In the genomic region with DNA sequence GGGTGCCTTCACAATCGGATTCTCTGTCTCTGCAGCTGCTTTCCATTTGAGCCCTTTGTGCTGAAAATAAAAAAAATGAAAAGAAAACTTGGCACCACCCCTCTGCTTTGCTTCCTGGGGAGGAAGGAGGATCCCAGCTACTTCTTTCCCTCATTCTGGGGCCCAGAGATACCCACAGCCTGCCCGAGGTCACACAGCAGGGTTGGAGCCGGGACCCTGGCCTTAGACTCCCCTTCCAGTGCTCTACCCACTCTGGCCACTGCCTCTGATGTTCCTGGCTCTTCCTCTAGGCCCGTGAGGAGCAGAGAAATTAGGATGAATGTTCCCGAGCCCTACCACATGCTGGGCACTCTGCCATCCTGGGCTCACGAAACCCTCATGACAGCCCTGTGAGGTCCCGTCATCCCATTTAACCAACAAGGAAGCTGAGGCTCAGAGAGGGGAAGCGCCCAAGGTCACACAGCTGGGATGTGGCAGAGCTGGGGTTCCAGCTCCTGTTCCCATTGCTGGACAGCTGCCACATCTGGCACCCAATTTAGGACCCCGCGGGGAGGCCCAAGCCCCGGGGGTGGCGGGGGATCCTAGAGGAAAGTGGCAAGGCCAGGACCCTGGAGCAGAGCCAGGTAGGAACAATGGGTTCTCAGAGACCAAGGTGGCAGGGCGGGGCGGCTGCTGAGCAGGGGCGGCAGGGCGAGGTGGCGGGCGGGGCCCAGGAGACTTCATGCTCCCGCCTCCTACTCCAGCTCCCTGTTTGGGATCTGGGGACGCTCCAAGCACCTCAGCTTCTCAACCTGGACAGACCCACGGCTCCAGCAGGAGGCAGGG, we compare ENCODE assay signal across 1 cellular context.
TF ChIP-seq lines count a peak whose summit lies in the region.

No MANE protein-coding gene starts in this region.

TF ChIP-seq in HepG2, 621 proteins besides CTCF, POLR2A, EP300 and RAD21 (continued from another document and continues in another):
- TF ChIP-seq ATF2 (CRISPR knock-in tag; IDR thresholded peaks at IDR 0.05): peak; percentile 46; the same call in 1 of the 2 replicates
- peak; percentile 32; the same call in 1 of the 2 replicates for TF ChIP-seq ZMYM4 (CRISPR knock-in tag; IDR thresholded peaks at IDR 0.05)
- peak; percentile 92; the same call in 1 of the 2 replicates for TF ChIP-seq ZBTB10 (CRISPR knock-in tag; IDR thresholded peaks at IDR 0.05; ENCODE audit: borderline replicate concordance)
- TF ChIP-seq SATB2 (CRISPR knock-in tag; IDR thresholded peaks at IDR 0.05): no peak
- TF ChIP-seq ZNF614 (CRISPR knock-in tag; IDR thresholded peaks at IDR 0.05; ENCODE audit: borderline replicate concordance): peak; percentile 42; the same call in 1 of the 2 replicates
- no peak for TF ChIP-seq MIXL1 (CRISPR knock-in tag; IDR thresholded peaks at IDR 0.05)
- peak; percentile 49 for TF ChIP-seq ELF3 (CRISPR knock-in tag; IDR thresholded peaks at IDR 0.05)
- TF ChIP-seq ONECUT2 (CRISPR knock-in tag; IDR thresholded peaks at IDR 0.05): no peak
- TF ChIP-seq ZNF883 (CRISPR knock-in tag; IDR thresholded peaks at IDR 0.05; ENCODE audit: not compliant biosample characterization): peak; percentile 41
- no peak for TF ChIP-seq ZNF672 (CRISPR knock-in tag; IDR thresholded peaks at IDR 0.05)
- peak; percentile 92 for TF ChIP-seq SOX5 (CRISPR knock-in tag; IDR thresholded peaks at IDR 0.05; ENCODE audit: borderline replicate concordance)
- peak; percentile 85; the same call in 1 of the 2 replicates for TF ChIP-seq ZNF598 (CRISPR knock-in tag; IDR thresholded peaks at IDR 0.05; ENCODE audit: borderline replicate concordance)
- TF ChIP-seq, protein P1, sequence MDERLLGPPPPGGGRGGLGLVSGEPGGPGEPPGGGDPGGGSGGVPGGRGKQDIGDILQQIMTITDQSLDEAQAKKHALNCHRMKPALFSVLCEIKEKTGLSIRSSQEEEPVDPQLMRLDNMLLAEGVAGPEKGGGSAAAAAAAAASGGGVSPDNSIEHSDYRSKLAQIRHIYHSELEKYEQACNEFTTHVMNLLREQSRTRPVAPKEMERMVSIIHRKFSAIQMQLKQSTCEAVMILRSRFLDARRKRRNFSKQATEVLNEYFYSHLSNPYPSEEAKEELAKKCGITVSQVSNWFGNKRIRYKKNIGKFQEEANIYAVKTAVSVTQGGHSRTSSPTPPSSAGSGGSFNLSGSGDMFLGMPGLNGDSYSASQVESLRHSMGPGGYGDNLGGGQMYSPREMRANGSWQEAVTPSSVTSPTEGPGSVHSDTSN (CRISPR knock-in tag; IDR thresholded peaks at IDR 0.05): no peak
- TF ChIP-seq HNF4G (IDR thresholded peaks at IDR 0.05; ENCODE audit: borderline replicate concordance, low read depth, low read length): no peak; the same call in 1 of the 2 replicates
- TF ChIP-seq HNF4G (CRISPR knock-in tag; IDR thresholded peaks at IDR 0.05; ENCODE audit: borderline replicate concordance, low read depth): no peak; the same call in 1 of the 2 replicates
- TF ChIP-seq ZSCAN5A (CRISPR knock-in tag; IDR thresholded peaks at IDR 0.05; ENCODE audit: borderline replicate concordance): no peak
- peak; percentile 89 for TF ChIP-seq RCOR2 (CRISPR knock-in tag; IDR thresholded peaks at IDR 0.05)
- TF ChIP-seq MAZ (IDR thresholded peaks at IDR 0.05; ENCODE audit: borderline replicate concordance, low read depth, low read length): peak; percentile 77; the same call in 1 of the 2 replicates
- TF ChIP-seq MAZ (CRISPR knock-in tag; IDR thresholded peaks at IDR 0.05; ENCODE audit: low read depth): no peak; the same call in 1 of the 2 replicates
- TF ChIP-seq ZNF550 (CRISPR knock-in tag; IDR thresholded peaks at IDR 0.05; ENCODE audit: borderline replicate concordance): 0 out of 2 replicates have a peak, but pooled peaks have one; percentile 55
- TF ChIP-seq SP4 (CRISPR knock-in tag; IDR thresholded peaks at IDR 0.05): 0 out of 2 replicates have a peak, but pooled peaks have one; percentile 29
- no peak; the same call in none of the 2 replicates for TF ChIP-seq NFYB (CRISPR knock-in tag; IDR thresholded peaks at IDR 0.05)
- TF ChIP-seq BCL6 (CRISPR knock-in tag; IDR thresholded peaks at IDR 0.05): peak; percentile 29
- TF ChIP-seq, protein P2, sequence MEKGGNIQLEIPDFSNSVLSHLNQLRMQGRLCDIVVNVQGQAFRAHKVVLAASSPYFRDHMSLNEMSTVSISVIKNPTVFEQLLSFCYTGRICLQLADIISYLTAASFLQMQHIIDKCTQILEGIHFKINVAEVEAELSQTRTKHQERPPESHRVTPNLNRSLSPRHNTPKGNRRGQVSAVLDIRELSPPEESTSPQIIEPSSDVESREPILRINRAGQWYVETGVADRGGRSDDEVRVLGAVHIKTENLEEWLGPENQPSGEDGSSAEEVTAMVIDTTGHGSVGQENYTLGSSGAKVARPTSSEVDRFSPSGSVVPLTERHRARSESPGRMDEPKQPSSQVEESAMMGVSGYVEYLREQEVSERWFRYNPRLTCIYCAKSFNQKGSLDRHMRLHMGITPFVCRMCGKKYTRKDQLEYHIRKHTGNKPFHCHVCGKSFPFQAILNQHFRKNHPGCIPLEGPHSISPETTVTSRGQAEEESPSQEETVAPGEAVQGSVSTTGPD (CRISPR knock-in tag; IDR thresholded peaks at IDR 0.05): no peak
- no peak for TF ChIP-seq ZSCAN20 (CRISPR knock-in tag; IDR thresholded peaks at IDR 0.05; ENCODE audit: borderline replicate concordance)
- TF ChIP-seq, protein P3, sequence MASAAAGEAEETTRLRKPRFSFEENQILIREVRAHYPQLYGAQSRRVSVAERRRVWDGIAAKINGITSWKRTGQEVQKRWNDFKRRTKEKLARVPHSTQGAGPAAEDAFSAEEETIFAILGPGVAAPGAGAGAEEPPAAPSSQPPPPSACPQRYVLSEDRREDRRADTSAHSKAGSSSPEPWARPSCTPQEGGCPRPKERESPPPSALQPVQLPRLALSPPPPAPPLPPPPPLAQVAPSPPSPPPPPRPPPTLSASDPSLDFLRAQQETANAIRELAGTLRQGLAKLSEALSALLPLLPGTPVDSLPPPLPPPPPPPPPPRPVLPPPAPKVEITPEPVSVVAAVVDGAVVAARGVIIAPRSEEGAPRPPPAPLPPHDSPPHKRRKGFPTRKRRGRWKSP (CRISPR knock-in tag; IDR thresholded peaks at IDR 0.05): peak; percentile 42; the same call in 1 of the 2 replicates
- TF ChIP-seq ZNF746 (CRISPR knock-in tag; IDR thresholded peaks at IDR 0.05): peak; percentile 51; the same call in 1 of the 2 replicates
- no peak for TF ChIP-seq ZNF720 (CRISPR knock-in tag; IDR thresholded peaks at IDR 0.05)
- TF ChIP-seq MAF1 (CRISPR knock-in tag; IDR thresholded peaks at IDR 0.05; ENCODE audit: borderline replicate concordance): no peak
- no peak for TF ChIP-seq ATF4 (CRISPR knock-in tag; IDR thresholded peaks at IDR 0.05)
- 0 out of 2 replicates have a peak, but pooled peaks have one; percentile 22 for TF ChIP-seq ZNF510 (CRISPR knock-in tag; IDR thresholded peaks at IDR 0.05; ENCODE audit: low read depth)
- no peak for TF ChIP-seq ZHX1 (CRISPR knock-in tag; IDR thresholded peaks at IDR 0.05; ENCODE audit: low read depth)
- TF ChIP-seq AKAP8 (CRISPR knock-in tag; IDR thresholded peaks at IDR 0.05): peak; percentile 54; the same call in 1 of the 2 replicates
- peak; percentile 94; the same call in 1 of the 2 replicates for TF ChIP-seq MTA1 (CRISPR knock-in tag; IDR thresholded peaks at IDR 0.05; ENCODE audit: borderline replicate concordance)
- peak; percentile 11; the same call in 1 of the 2 replicates for TF ChIP-seq IRF2 (CRISPR knock-in tag; IDR thresholded peaks at IDR 0.05)
- TF ChIP-seq AHDC1 (CRISPR knock-in tag; IDR thresholded peaks at IDR 0.05; ENCODE audit: borderline replicate concordance): no peak
